Comparison of ENCODE assay signal across 10 cellular contexts in genomic region chr19:3175761-3176714, GRCh38. TPM values are rescaled to one million over a fixed set of nuclear protein-coding genes. Genes with fewer than 3 reads are reported as not detected.
DNase-seq lines count a peak whose midpoint lies in the region; ATAC-seq and TF ChIP-seq lines count a peak whose summit lies in the region.
"Had no signal": no experiment of that assay in that cellular context is flagged by ENCODE, and none has a peak within 500 bp of the region (broad histone marks: within the 10 kb centered on the region; RNA-seq: fewer than 3 reads in every experiment).

No MANE protein-coding gene starts in this region.

- no peaks in the 10 kb centered on the region; a peak in 1 of 4 replicates for H3K4me1 ChIP-seq in SK-N-SH (ENCODE audit: control insufficient read depth in 1 of 2, insufficient read depth in 2 of 2, low read depth in 1 of 2, low read length in 1 of 2)
- H3K4me1 ChIP-seq in esophagus (ENCODE audit: control insufficient read depth in 2 of 2, insufficient read depth in 2 of 2, low read length in 1 of 2) = peaks cover 0 to 20% of the 10 kb centered on the region in 2 donors
- H3K4me1 ChIP-seq in testis = no peaks in the 10 kb centered on the region
- H3K4me1 ChIP-seq: gastrocnemius medialis had no signal

- TF ChIP-seq RAD21 in SK-N-SH (IDR thresholded peaks at IDR 0.05; ENCODE audit: low read length) = no peak

- H3K27me3 ChIP-seq in SK-N-SH (ENCODE audit: insufficient read depth) (no peaks in the 10 kb centered on the region), esophagus (ENCODE audit: control insufficient read depth in 1 of 2, insufficient read depth in 2 of 2, low read length in 2 of 2) (no peaks in the 10 kb centered on the region), testis (no peaks in the 10 kb centered on the region)
- H3K27me3 ChIP-seq: gastrocnemius medialis had no signal

- peak; percentile 54 for ATAC-seq in SK-N-SH treated with all-trans-retinoic acid at 6 μM for 48 hours
- ATAC-seq: gastrocnemius medialis had no signal

- H4K20me1 ChIP-seq in SK-N-SH (ENCODE audit: insufficient read depth) = no peaks in the 10 kb centered on the region

- TF ChIP-seq POLR2A in testis (IDR thresholded peaks at IDR 0.05) = no peak

- WGBS in SK-N-SH (ENCODE audit: low lambda C conversion rate) = 29% methylated on average over 13 of the region's 17 CpGs
- 47 to 49% methylated on average over 17 of the region's 17 CpGs for WGBS in esophagus, 2 donors
- WGBS in testis, 2 donors = 63 to 67% methylated on average over 17 of the region's 17 CpGs

- no peaks in the 10 kb centered on the region for H3K9me2 ChIP-seq in SK-N-SH

- POLR2A ChIA-PET in SK-N-SH (lab: Yijun Ruan, JAX) = no interaction called here
- POLR2A ChIA-PET in RWPE1 (lab: Yijun Ruan, JAX; ENCODE audit: low non-redundant PET) = no interaction called here

- H3K4me2 ChIP-seq in SK-N-SH = no peak overlapping the region

- no peak for TF ChIP-seq EP300 in SK-N-SH (IDR thresholded peaks at IDR 0.05; ENCODE audit: borderline replicate concordance in 1 of 2, low read depth in 1 of 2, low read length in 1 of 2)

- no peak overlapping the region for H3K9ac ChIP-seq in SK-N-SH

- H3K79me2 ChIP-seq in SK-N-SH (ENCODE audit: insufficient read depth) = no peaks in the 10 kb centered on the region

- H3K9me3 ChIP-seq in SK-N-SH (no peaks in the 10 kb centered on the region), esophagus (ENCODE audit: control insufficient read depth in 2 of 2, insufficient read depth in 1 of 2, low read depth in 1 of 2, low read length in 1 of 2) (no peaks in the 10 kb centered on the region), testis (no peaks in the 10 kb centered on the region)
- H3K9me3 ChIP-seq: gastrocnemius medialis had no signal

- no peak for TF ChIP-seq CTCF in SK-N-SH (IDR thresholded peaks at IDR 0.05)
- no peak for TF ChIP-seq CTCF in RWPE1 (conservative IDR thresholded peaks at IDR 0.05; ENCODE audit: low read depth)
- TF ChIP-seq CTCF in testis (IDR thresholded peaks at IDR 0.05) = no peak

- intact Hi-C loops in testis (cut with DNase I; ENCODE audit: low total_unique reads) = no loop called here

- no peak overlapping the region for H3K27ac ChIP-seq in SK-N-SH (ENCODE audit: low read depth in 2 of 2, low read length in 1 of 2)
- peak overlapping the region; percentile 100 for H3K27ac ChIP-seq in RWPE1
- peak overlapping the region; percentile 82 for H3K27ac ChIP-seq in esophagus (ENCODE audit: low read depth in 2 of 2, low read length in 1 of 2)
- no peak overlapping the region for H3K27ac ChIP-seq in testis
- H3K27ac ChIP-seq: gastrocnemius medialis had no signal

- no peak for DNase-seq in SK-N-SH
- DNase-seq in RWPE1 (ENCODE audit: low spot score) = peak; percentile 45
- DNase-seq in testis = peak; percentile 64
- no peak for DNase-seq in NCI-H1092 (lab: John Stamatoyannopoulos, UW)
- no peak for DNase-seq in 8988T
- no peak for DNase-seq in COLO829 (ENCODE audit: low spot score)
- DNase-seq: gastrocnemius medialis, NCI-H446 treated with DMSO at 0.1 percent for 48 hours had no signal

- H2AFZ ChIP-seq in SK-N-SH (ENCODE audit: low read depth) = no peak overlapping the region

- H3K36me3 ChIP-seq in SK-N-SH (replicated peaks in 1 of 2; ENCODE audit: control insufficient read depth in 1 of 2, insufficient read depth in 2 of 2, low read length in 1 of 2) = no peaks in the 10 kb centered on the region
- peaks cover 0 to 2% of the 10 kb centered on the region in 2 donors for H3K36me3 ChIP-seq in esophagus (ENCODE audit: control insufficient read depth in 2 of 2, insufficient read depth in 2 of 2, low read length in 1 of 2)
- H3K36me3 ChIP-seq in testis (ENCODE audit: low read depth, missing control alignments) = no peaks in the 10 kb centered on the region
- H3K36me3 ChIP-seq: gastrocnemius medialis had no signal

- H3K4me3 ChIP-seq in SK-N-SH (ENCODE audit: low read depth in 2 of 2, low read length in 1 of 2) (no peak overlapping the region), esophagus (ENCODE audit: low read depth in 1 of 2, low read length in 2 of 2) (no peak overlapping the region), testis (no peak overlapping the region)
- H3K4me3 ChIP-seq: gastrocnemius medialis had no signal

- no peaks in the 10 kb centered on the region for H3F3A ChIP-seq in SK-N-SH (replicated peaks; ENCODE audit: insufficient read depth)

- CTCF ChIA-PET in SK-N-SH (lab: Yijun Ruan, JAX) (interaction anchor here (1.0 to 1.2 kb wide), 2 partner anchors 11 to 12 kb away, joined by 3 read pairs; no protein-coding TSS in a partner anchor), RWPE1 (lab: Yijun Ruan, JAX) (no interaction called here)

TF ChIP-seq in SK-N-SH treated with all-trans-retinoic acid at 6 μM for 48 hours, 23 proteins besides CTCF, POLR2A, EP300 and RAD21 (continues in another document):
- TF ChIP-seq ZFP30 (CRISPR knock-in tag; IDR thresholded peaks at IDR 0.05) (no peak), ZFP3 (CRISPR knock-in tag; IDR thresholded peaks at IDR 0.05) (no peak)
- TF ChIP-seq, protein P1, sequence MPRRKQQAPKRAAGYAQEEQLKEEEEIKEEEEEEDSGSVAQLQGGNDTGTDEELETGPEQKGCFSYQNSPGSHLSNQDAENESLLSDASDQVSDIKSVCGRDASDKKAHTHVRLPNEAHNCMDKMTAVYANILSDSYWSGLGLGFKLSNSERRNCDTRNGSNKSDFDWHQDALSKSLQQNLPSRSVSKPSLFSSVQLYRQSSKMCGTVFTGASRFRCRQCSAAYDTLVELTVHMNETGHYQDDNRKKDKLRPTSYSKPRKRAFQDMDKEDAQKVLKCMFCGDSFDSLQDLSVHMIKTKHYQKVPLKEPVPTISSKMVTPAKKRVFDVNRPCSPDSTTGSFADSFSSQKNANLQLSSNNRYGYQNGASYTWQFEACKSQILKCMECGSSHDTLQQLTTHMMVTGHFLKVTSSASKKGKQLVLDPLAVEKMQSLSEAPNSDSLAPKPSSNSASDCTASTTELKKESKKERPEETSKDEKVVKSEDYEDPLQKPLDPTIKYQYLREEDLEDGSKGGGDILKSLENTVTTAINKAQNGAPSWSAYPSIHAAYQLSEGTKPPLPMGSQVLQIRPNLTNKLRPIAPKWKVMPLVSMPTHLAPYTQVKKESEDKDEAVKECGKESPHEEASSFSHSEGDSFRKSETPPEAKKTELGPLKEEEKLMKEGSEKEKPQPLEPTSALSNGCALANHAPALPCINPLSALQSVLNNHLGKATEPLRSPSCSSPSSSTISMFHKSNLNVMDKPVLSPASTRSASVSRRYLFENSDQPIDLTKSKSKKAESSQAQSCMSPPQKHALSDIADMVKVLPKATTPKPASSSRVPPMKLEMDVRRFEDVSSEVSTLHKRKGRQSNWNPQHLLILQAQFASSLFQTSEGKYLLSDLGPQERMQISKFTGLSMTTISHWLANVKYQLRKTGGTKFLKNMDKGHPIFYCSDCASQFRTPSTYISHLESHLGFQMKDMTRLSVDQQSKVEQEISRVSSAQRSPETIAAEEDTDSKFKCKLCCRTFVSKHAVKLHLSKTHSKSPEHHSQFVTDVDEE (CRISPR knock-in tag; IDR thresholded peaks at IDR 0.05) = no peak

TF ChIP-seq in SK-N-SH, 30 proteins besides CTCF, POLR2A, EP300 and RAD21 (continues in another document):
- no peak for TF ChIP-seq REST (IDR thresholded peaks at IDR 0.05; ENCODE audit: low read depth, low read length)

RNA-seq across cellular contexts. Expression of gene S1PR4, which starts 2.5 kb away (rescaled TPM):
- not detected in 2 replicates for polyA plus RNA-seq in SK-N-SH (2012; rRNA removed)
- polyA plus RNA-seq in SK-N-SH (2012; cell fraction: cytosol; rRNA removed) = not detected in 2 replicates
- polyA plus RNA-seq in SK-N-SH (2012; cell fraction: nucleus; rRNA removed) = 0.18 and 0.27 TPM in 2 replicates
- 1 to 10 TPM; 1.5 to 2.4 TPM for polyA plus RNA-seq in esophagus
- total RNA-seq in testis = under 1 TPM; 0.39 to 0.81 TPM
- polyA plus RNA-seq in testis (ENCODE audit: insufficient read depth, low read depth, low replicate concordance) = 0.61 TPM

RNA-seq across cellular contexts. Expression of gene NCLN, which starts 9.7 kb away (rescaled TPM):
- polyA plus RNA-seq in SK-N-SH (2012; rRNA removed) = 67.0 and 69.0 TPM in 2 replicates
- polyA plus RNA-seq in SK-N-SH (2012; cell fraction: cytosol; rRNA removed) = 23.8 and 45.1 TPM in 2 replicates
- 131 and 133 TPM in 2 replicates for polyA plus RNA-seq in SK-N-SH (2012; cell fraction: nucleus; rRNA removed)
- 10 to 100 TPM; 23.9 to 24.9 TPM for polyA plus RNA-seq in esophagus
- total RNA-seq in testis = 10 to 100 TPM; 65.3 to 65.5 TPM
- polyA plus RNA-seq in testis (ENCODE audit: insufficient read depth, low read depth, low replicate concordance) = 50.2 TPM

RNA-seq across cellular contexts. Expression of gene GNA15, which starts 40.2 kb away (rescaled TPM):
- polyA plus RNA-seq in SK-N-SH (2012; rRNA removed) = 0.05 and 0.13 TPM in 2 replicates
- 0.03 and 0.04 TPM in 2 replicates for polyA plus RNA-seq in SK-N-SH (2012; cell fraction: cytosol; rRNA removed)
- 0.15 and 0.21 TPM in 2 replicates for polyA plus RNA-seq in SK-N-SH (2012; cell fraction: nucleus; rRNA removed)
- 100 to 1,000 TPM; 118 to 135 TPM for polyA plus RNA-seq in esophagus
- 1 to 10 TPM; 2.5 to 3.6 TPM for total RNA-seq in testis
- polyA plus RNA-seq in testis (ENCODE audit: insufficient read depth, low read depth, low replicate concordance) = 4.0 TPM

RNA-seq across cellular contexts. Expression of gene CELF5, which starts 48.4 kb away (rescaled TPM):
- polyA plus RNA-seq in SK-N-SH (2012; rRNA removed) = 0.33 and 0.57 TPM in 2 replicates
- 0.27 and 0.42 TPM in 2 replicates for polyA plus RNA-seq in SK-N-SH (2012; cell fraction: cytosol; rRNA removed)
- 1.5 and 3.5 TPM in 2 replicates for polyA plus RNA-seq in SK-N-SH (2012; cell fraction: nucleus; rRNA removed)
- polyA plus RNA-seq in esophagus = under 1 TPM; 0.06 to 0.16 TPM
- 1 to 10 TPM; 3.1 to 8.7 TPM for total RNA-seq in testis
- 6.6 TPM for polyA plus RNA-seq in testis (ENCODE audit: insufficient read depth, low read depth, low replicate concordance)
- total RNA-seq: gastrocnemius medialis had no signal

Comparison
In these comparisons a context has a peak if more than half of its experiments do, and no peak if none do; other contexts are left out.
1. DNase-seq: peak in RWPE1 (single experiment) and testis (single experiment); none in SK-N-SH (single experiment), NCI-H1092 (single experiment), 8988T (single experiment) and COLO829 (single experiment).
2. H3K27ac ChIP-seq: peak in RWPE1 (single experiment) and esophagus (2 of 2); none in SK-N-SH (0 of 2) and testis (0 of 2).
3. RNA of gene GNA15, which starts 40.2 kb away (polyA plus RNA-seq): 118 to 135 TPM in esophagus; 4.0 TPM in testis (single experiment) and 0.03 to 0.21 TPM in SK-N-SH; every median in the first group is over 10 times any median in the second.